26 cellular contexts compared by ENCODE assay signal in the genomic region with DNA sequence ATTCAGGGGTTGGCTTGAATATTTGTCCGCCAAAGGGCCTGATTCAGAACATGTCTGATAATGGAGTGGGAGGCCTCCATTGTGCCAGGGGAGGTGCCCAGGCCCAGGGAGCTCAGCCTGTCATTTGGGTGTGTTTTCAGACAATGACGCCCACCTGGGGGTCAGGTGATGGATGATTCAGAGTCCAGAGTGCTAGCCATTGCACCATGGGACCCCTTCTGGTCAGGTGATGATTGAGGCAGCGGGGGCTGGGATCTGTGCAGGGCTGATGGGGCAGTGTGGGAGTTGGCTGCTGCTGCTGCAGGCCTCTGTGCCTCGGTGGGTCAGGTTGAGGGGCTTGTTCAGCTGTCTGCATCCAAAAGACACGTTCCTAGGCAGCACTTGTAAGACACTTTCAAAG. TPM values are rescaled to one million over a fixed set of nuclear protein-coding genes. Genes with fewer than 3 reads are reported as not detected.
A peak's percentile ranks its signal among the peaks of the same experiment; 100 is the strongest.
DNase-seq lines count a peak whose midpoint lies in the region; ATAC-seq, FAIRE-seq and TF ChIP-seq lines count a peak whose summit lies in the region.
"Had no signal": no experiment of that assay in that cellular context is flagged by ENCODE, and none has a peak within 500 bp of the region (broad histone marks: within the 10 kb centered on the region; RNA-seq: fewer than 3 reads in every experiment).

No MANE protein-coding gene starts in this region.

- TF ChIP-seq POLR2A in breast epithelium (IDR thresholded peaks at IDR 0.05) = no peak

- H3K4me1 ChIP-seq in breast epithelium (no peaks in the 10 kb centered on the region), PC-3 (ENCODE audit: insufficient read depth, low read length) (peaks cover 52% of the 10 kb centered on the region), foreskin keratinocyte (peaks cover 33% of the 10 kb centered on the region)
- H3K4me1 ChIP-seq: Caco-2, sigmoid colon, stomach had no signal

- no peaks in the 10 kb centered on the region for H4K20me1 ChIP-seq in PC-3 (ENCODE audit: low read length)

- H3K27ac ChIP-seq in breast epithelium (no peak overlapping the region), PC-3 (ENCODE audit: low read length) (peak overlapping the region; percentile 97), foreskin keratinocyte (peak overlapping the region; percentile 83)
- H3K27ac ChIP-seq: KMS-11, sigmoid colon, stomach had no signal

- no peak overlapping the region for H3K4me3 Mint-ChIP-seq in MCF 10A (ENCODE audit: unreplicated experiment)
- H3K4me3 Mint-ChIP-seq in activated CD4-positive, alpha-beta T cell treated with anti-CD3 and anti-CD28 coated beads, Interleukin-2, amount 10 ng/mL, durations not matched to agents 24 days and 14 days = no peak overlapping the region
- H3K4me3 Mint-ChIP-seq: activated CD4-positive, alpha-beta T cell treated with anti-CD3 and anti-CD28 coated beads for 36 hours; activated T-cell treated with anti-CD3 and anti-CD28 coated beads, Interleukin-2, amount 50 U/mL, for 72 hours; T-helper 1 cell treated with Interleukin-12 subunit alpha and Interleukin-12 subunit beta and Interleukin-4 antibody, amounts not matched to agents 30 μg/mL and 1 μg/mL, for 36 hours had no signal

- no peaks in the 10 kb centered on the region for H3K27me3 Mint-ChIP-seq in MCF 10A (ENCODE audit: insufficient read depth, unreplicated experiment)
- peaks cover 25% of the 10 kb centered on the region for H3K27me3 Mint-ChIP-seq in activated CD4-positive, alpha-beta T cell treated with anti-CD3 and anti-CD28 coated beads, Interleukin-2, amount 10 ng/mL, durations not matched to agents 24 days and 14 days

- H3K27me3 ChIP-seq in breast epithelium (peaks cover 0 to 8% of the 10 kb centered on the region in 2 donors), PC-3 (ENCODE audit: low read length) (no peaks in the 10 kb centered on the region), foreskin keratinocyte (no peaks in the 10 kb centered on the region)
- H3K27me3 ChIP-seq: tibial nerve had no signal

- H3K4me3 ChIP-seq in breast epithelium (no peak overlapping the region), PC-3 (ENCODE audit: low read length) (no peak overlapping the region)
- H3K4me3 ChIP-seq: lung, sigmoid colon, stomach, tibial nerve had no signal

- ATAC-seq in PC-3 (no peak), foreskin keratinocyte (peak; percentile 1), GM18870 (IDR thresholded peaks at IDR 0.05; ENCODE audit: unreplicated experiment) (no peak)
- ATAC-seq: activated CD4-positive, alpha-beta T cell treated with anti-CD3 and anti-CD28 coated beads for 36 hours; activated T-cell treated with anti-CD3 and anti-CD28 coated beads, Interleukin-2, amount 50 U/mL, for 72 hours; Panc1 had no signal

- H3K9me3 Mint-ChIP-seq in MCF 10A (ENCODE audit: unreplicated experiment) = no peaks in the 10 kb centered on the region
- H3K9me3 Mint-ChIP-seq in activated CD4-positive, alpha-beta T cell treated with anti-CD3 and anti-CD28 coated beads, Interleukin-2, amount 10 ng/mL, durations not matched to agents 24 days and 14 days = no peaks in the 10 kb centered on the region
- H3K9me3 Mint-ChIP-seq: activated T-cell treated with anti-CD3 and anti-CD28 coated beads, Interleukin-2, amount 50 U/mL, for 72 hours; T-helper 1 cell treated with Interleukin-12 subunit alpha and Interleukin-12 subunit beta and Interleukin-4 antibody, amounts not matched to agents 30 μg/mL and 1 μg/mL, for 36 hours had no signal

- peak overlapping the region; percentile 80 for H3K9ac ChIP-seq in PC-3 (ENCODE audit: low read length)
- H3K9ac ChIP-seq: KMS-11 had no signal

- TF ChIP-seq CTCF in MCF 10A (IDR thresholded peaks at IDR 0.05; ENCODE audit: unreplicated experiment) (no peak), breast epithelium (IDR thresholded peaks at IDR 0.05) (no peak), PC-3 (conservative IDR thresholded peaks at IDR 0.05; ENCODE audit: low read depth, low read length) (no peak), foreskin keratinocyte (conservative IDR thresholded peaks at IDR 0.05) (no peak)

- CTCF ChIA-PET in MCF 10A (lab: Yijun Ruan, JAX) (interaction anchor here (0.6 to 2.5 kb wide), 7 partner anchors 8 to 665 kb away, joined by 3 to 14 read pairs (median 4); a partner anchor contains a TSS), PC-3 (lab: Charles Lee) (no interaction called here)

- peaks cover 10% of the 10 kb centered on the region for H3K36me3 Mint-ChIP-seq in MCF 10A (ENCODE audit: insufficient read depth, unreplicated experiment)
- H3K36me3 Mint-ChIP-seq in activated CD4-positive, alpha-beta T cell treated with anti-CD3 and anti-CD28 coated beads, Interleukin-2, amount 10 ng/mL, durations not matched to agents 24 days and 14 days (ENCODE audit: low read depth) = no peaks in the 10 kb centered on the region

- H3K36me3 ChIP-seq in breast epithelium = no peaks in the 10 kb centered on the region
- H3K36me3 ChIP-seq in PC-3 (ENCODE audit: low read depth, low read length) = no peaks in the 10 kb centered on the region
- H3K36me3 ChIP-seq: sigmoid colon, stomach, tibial nerve had no signal

- peak overlapping the region; percentile 85 for H3K27ac Mint-ChIP-seq in MCF 10A (ENCODE audit: low read depth, unreplicated experiment)
- H3K27ac Mint-ChIP-seq in activated CD4-positive, alpha-beta T cell treated with anti-CD3 and anti-CD28 coated beads, Interleukin-2, amount 10 ng/mL, durations not matched to agents 24 days and 14 days = no peak overlapping the region
- H3K27ac Mint-ChIP-seq: activated CD4-positive, alpha-beta T cell treated with anti-CD3 and anti-CD28 coated beads for 36 hours; activated T-cell treated with anti-CD3 and anti-CD28 coated beads, Interleukin-2, amount 50 U/mL, for 72 hours; T-helper 1 cell treated with Interleukin-12 subunit alpha and Interleukin-12 subunit beta and Interleukin-4 antibody, amounts not matched to agents 30 μg/mL and 1 μg/mL, for 36 hours had no signal

- peak; percentile 75 for DNase-seq in MCF 10A (ENCODE audit: unreplicated experiment)
- no peak for DNase-seq in breast epithelium (ENCODE audit: low spot score in 2 of 2)
- DNase-seq in PC-3 = peak; percentile 41
- peak in 1 of 2 donors; percentile 30 for DNase-seq in foreskin keratinocyte
- no peak for DNase-seq in activated CD4-positive, alpha-beta T cell treated with anti-CD3 and anti-CD28 coated beads, Interleukin-2, amount 50 U/mL, for 1 hour
- DNase-seq in HTR-8/SVneo (ENCODE audit: insufficient read length, low spot score) = no peak
- no peak for DNase-seq in activated CD4-positive, alpha-beta T cell treated with anti-CD3 and anti-CD28 coated beads, Interleukin-2, amount 10 ng/mL, durations not matched to agents 24 days and 14 days
- DNase-seq: 8988T; activated CD4-positive, alpha-beta T cell treated with anti-CD3 and anti-CD28 coated beads for 36 hours; activated naive CD4-positive, alpha-beta T cell treated with Interleukin-2 at 50 U/mL for 16 hours; activated T-cell treated with anti-CD3 and anti-CD28 coated beads, Interleukin-2, amount 50 U/mL, for 72 hours; Caco-2; cortex of kidney; NCI-H1436 treated with DMSO at 0.1 percent for 48 hours; NCI-H2107; sigmoid colon; stimulated activated CD8-positive, alpha-beta memory T cell treated with anti-CD3 and anti-CD28 coated beads, Interleukin-4, amount 100 ng/mL, for 48 hours; stomach had no signal

- H3K79me2 ChIP-seq in PC-3 (ENCODE audit: low read length) = no peaks in the 10 kb centered on the region

- H3K4me1 Mint-ChIP-seq in MCF 10A (ENCODE audit: insufficient read depth, unreplicated experiment) = peaks cover 70% of the 10 kb centered on the region
- H3K4me1 Mint-ChIP-seq in activated CD4-positive, alpha-beta T cell treated with anti-CD3 and anti-CD28 coated beads, Interleukin-2, amount 10 ng/mL, durations not matched to agents 24 days and 14 days = peaks cover 19% of the 10 kb centered on the region

- H3K9me2 ChIP-seq in PC-3 (replicated peaks; ENCODE audit: low read length) = no peaks in the 10 kb centered on the region

- BruUV-seq in MCF 10A (replicated peaks; lab: Mats Ljungman, UMichigan) (no TSS peak), PC-3 (replicated peaks; lab: Mats Ljungman, UMichigan) (TSS peak; percentile 57)

- no peak overlapping the region for H2AFZ ChIP-seq in PC-3 (ENCODE audit: low read length)

- POLR2A ChIA-PET in MCF 10A (lab: Yijun Ruan, JAX) = interaction anchor here (0.6 to 5.1 kb wide), 11 partner anchors 8 to 265 kb away, joined by 3 to 95 read pairs (median 5); a partner anchor contains a TSS
- POLR2A ChIA-PET in PC-3 (lab: Charles Lee; ENCODE audit: unreplicated experiment) = no interaction called here

- peak overlapping the region; percentile 68 for H3K4me2 ChIP-seq in PC-3 (ENCODE audit: low read length)
- H3K4me2 ChIP-seq: KMS-11 had no signal

- no peaks in the 10 kb centered on the region for H3K9me3 ChIP-seq in breast epithelium
- no peaks in the 10 kb centered on the region for H3K9me3 ChIP-seq in PC-3 (ENCODE audit: low read length)
- H3K9me3 ChIP-seq: Caco-2, sigmoid colon, stomach, tibial nerve had no signal

- FAIRE-seq in HTR-8/SVneo (lab: Jason Lieb, UNC) = no peak
- FAIRE-seq: GM19239, islet of Langerhans had no signal

- H3F3A ChIP-seq in PC-3 (ENCODE audit: low read length, unreplicated experiment) = no peaks in the 10 kb centered on the region

- intact Hi-C loops in MCF 10A (cut with micrococcal nuclease) (loop anchor here (5.0 kb wide), 1 partner anchor 39 kb away; no protein-coding TSS in a partner anchor), breast epithelium (cut with DNase I; ENCODE audit: low total_unique reads) (no loop called here), PC-3 (cut with micrococcal nuclease) (no loop called here)
- intact Hi-C loops in activated CD4-positive, alpha-beta T cell treated with anti-CD3 and anti-CD28 coated beads, Interleukin-2, amount 10 ng/mL, durations not matched to agents 24 days and 14 days (cut with micrococcal nuclease) = no loop called here

RNA-seq across cellular contexts. Expression of a gene that starts 8.3 kb away (rescaled TPM):
- total RNA-seq in MCF 10A (2022) = 52.0 and 59.3 TPM in 2 replicates
- 10 to 100 TPM in 1 of 3 donors, 1 to 10 TPM in 2; 7.5 to 10.1 (median 8.0) TPM for total RNA-seq in breast epithelium
- 21.5 and 30.5 TPM in 2 replicates for total RNA-seq in PC-3 (2014; rRNA removed)
- total RNA-seq in foreskin keratinocyte = 22.5 and 22.9 TPM in 2 replicates
- 13.8 and 14.1 TPM in 2 replicates for polyA plus RNA-seq in foreskin keratinocyte
- 0.07 and 0.31 TPM in 2 replicates for total RNA-seq in activated CD4-positive, alpha-beta T cell treated with anti-CD3 and anti-CD28 coated beads, Interleukin-2, amount 10 ng/mL, durations not matched to agents 24 days and 14 days

Comparison
In these comparisons a context has a peak if more than half of its experiments do, and no peak if none do; other contexts are left out.
1. DNase-seq: peak in MCF 10A (single experiment) and PC-3 (single experiment); none in breast epithelium (0 of 2), activated CD4-positive, alpha-beta T cell treated with anti-CD3 and anti-CD28 coated beads, Interleukin-2, amount 50 U/mL, for 1 hour (single experiment), HTR-8/SVneo (single experiment) and activated CD4-positive, alpha-beta T cell treated with anti-CD3 and anti-CD28 coated beads, Interleukin-2, amount 10 ng/mL, durations not matched to agents 24 days and 14 days (single experiment).
2. H3K27ac ChIP-seq: peak in PC-3 (single experiment) and foreskin keratinocyte (single experiment); none in breast epithelium (0 of 2).